8 cellular contexts compared by ENCODE assay signal in genomic region chr15:67240235-67241131, GRCh38. TPM values are rescaled to one million over a fixed set of nuclear protein-coding genes. Genes with fewer than 3 reads are reported as not detected.
DNase-seq lines count a peak whose midpoint lies in the region; ATAC-seq, FAIRE-seq and TF ChIP-seq lines count a peak whose summit lies in the region.

No MANE protein-coding gene starts in this region.

- peak overlapping the region; percentile 71 for H3K4me3 Mint-ChIP-seq in activated T-helper 17 cell treated with anti-CD3 and anti-CD28 coated beads, Interleukin-2, amount 50 U/mL, for 72 hours

- H3K9me3 Mint-ChIP-seq in activated T-helper 17 cell treated with anti-CD3 and anti-CD28 coated beads, Interleukin-2, amount 50 U/mL, for 72 hours = no peaks in the 10 kb centered on the region

- no peak overlapping the region for H3K9ac ChIP-seq in HCT116 (ENCODE audit: low read length)

- H4K20me1 ChIP-seq in HCT116 (ENCODE audit: insufficient read depth) = peaks cover 10% of the 10 kb centered on the region; the same call in 1 of the 2 replicates

- peaks cover 86% of the 10 kb centered on the region for H3K79me2 ChIP-seq in HCT116 (ENCODE audit: insufficient read depth, low read length)

- H3K4me1 ChIP-seq in HCT116 (ENCODE audit: control insufficient read depth in 1 of 2, insufficient read depth in 2 of 2, low read length in 2 of 2) = peaks cover 3 to 10% of the 10 kb centered on the region in 2 experiments; a peak in 3 of 4 replicates
- H3K4me1 ChIP-seq in lower lobe of right lung = peaks cover 28% of the 10 kb centered on the region

- no peaks in the 10 kb centered on the region for H3K27me3 Mint-ChIP-seq in activated T-helper 17 cell treated with anti-CD3 and anti-CD28 coated beads, Interleukin-2, amount 50 U/mL, for 72 hours

- ATAC-seq in HCT116 (peak; percentile 89), lower lobe of right lung (peak; percentile 50 to 55), GM18861 (IDR thresholded peaks at IDR 0.05; ENCODE audit: unreplicated experiment) (no peak)
- peak; percentile 30 for ATAC-seq in activated T-helper 17 cell treated with anti-CD3 and anti-CD28 coated beads, Interleukin-2, amount 50 U/mL, for 72 hours (replicated peaks)

- H3K27me3 ChIP-seq in HCT116 (ENCODE audit: insufficient read depth, low read length) (no peaks in the 10 kb centered on the region), lower lobe of right lung (ENCODE audit: low read depth) (no peaks in the 10 kb centered on the region)

- peak overlapping the region; percentile 30; the same call in 1 of the 2 replicates for H3K4me2 ChIP-seq in HCT116 (ENCODE audit: low read length)

- peak; percentile 52 for TF ChIP-seq CTCF in D721Med (IDR thresholded peaks at IDR 0.05; ENCODE audit: insufficient read depth, missing control alignments)
- peak; percentile 41 to 72 (median 46); a peak in 5 of 6 replicates for TF ChIP-seq CTCF in HCT116 (IDR thresholded peaks at IDR 0.05 in 2 of 3, conservative IDR thresholded peaks at IDR 0.05 in 1 of 3; ENCODE audit: borderline replicate concordance in 1 of 3, insufficient read depth in 1 of 3, low read depth in 2 of 3, low read length in 2 of 3)
- TF ChIP-seq CTCF in lower lobe of right lung (IDR thresholded peaks at IDR 0.05) = peak; percentile 23

- no peaks in the 10 kb centered on the region for H3K9me2 ChIP-seq in HCT116 (ENCODE audit: insufficient read depth)

- H3K4me3 ChIP-seq in HCT116 (replicated peaks in 1 of 2; ENCODE audit: low read depth in 1 of 2, low read length in 2 of 2) (no peak overlapping the region), lower lobe of right lung (no peak overlapping the region)

- intact Hi-C loops in HCT116 (cut with micrococcal nuclease) = loop anchor here (10.0 kb wide), 1 partner anchor 594 kb away; no protein-coding TSS in a partner anchor
- intact Hi-C loops in lower lobe of right lung (cut with DNase I) = no loop called here

- RAD21 ChIA-PET in HCT116 (lab: Charles Lee; ENCODE audit: low non-redundant PET in 1 of 2, low total read pairs in 2 of 2, uncharacterized antibody in 2 of 2, unreplicated experiment in 2 of 2) = interaction anchor here (1.3 kb wide), 2 partner anchors 64 to 294 kb away, joined by 3 to 4 read pairs; no protein-coding TSS in a partner anchor

- peaks cover 35% of the 10 kb centered on the region for H3K4me1 Mint-ChIP-seq in activated T-helper 17 cell treated with anti-CD3 and anti-CD28 coated beads, Interleukin-2, amount 50 U/mL, for 72 hours

- BruUV-seq in HCT116 (replicated peaks; lab: Mats Ljungman, UMichigan) = no TSS peak

- no peaks in the 10 kb centered on the region for H3K9me3 ChIP-seq in HCT116 (ENCODE audit: control insufficient read depth in 1 of 2, insufficient read depth in 1 of 2, low read depth in 1 of 2, low read length in 2 of 2)
- no peaks in the 10 kb centered on the region for H3K9me3 ChIP-seq in lower lobe of right lung

- CTCF ChIA-PET in HCT116 (lab: Charles Lee) = interaction anchor here (0.7 to 2.0 kb wide), 7 partner anchors 10 to 116 kb away, joined by 3 to 6 read pairs (median 3); partner anchors contain the start of genes AAGAB and IQCH

- peak; percentile 68 for TF ChIP-seq RAD21 in HCT116 (IDR thresholded peaks at IDR 0.05; ENCODE audit: low read depth)

- H3K27ac Mint-ChIP-seq in activated T-helper 17 cell treated with anti-CD3 and anti-CD28 coated beads, Interleukin-2, amount 50 U/mL, for 72 hours = peak overlapping the region; percentile 89

- FAIRE-seq in D721Med (lab: Jason Lieb, UNC) = no peak

- no peak for TF ChIP-seq POLR2A in HCT116 (IDR thresholded peaks at IDR 0.05; ENCODE audit: borderline replicate concordance, extremely low read depth, insufficient read depth, insufficient read length)

- H3K36me3 Mint-ChIP-seq in activated T-helper 17 cell treated with anti-CD3 and anti-CD28 coated beads, Interleukin-2, amount 50 U/mL, for 72 hours (ENCODE audit: low read depth) = peaks cover 19% of the 10 kb centered on the region

- no peak overlapping the region for H2AFZ ChIP-seq in HCT116 (ENCODE audit: low read depth, low read length, poor library complexity, severe bottlenecking)

- H3K36me3 ChIP-seq in HCT116 (ENCODE audit: control insufficient read depth in 1 of 2, insufficient read depth in 2 of 2, low read length in 2 of 2) (no peaks in the 10 kb centered on the region), lower lobe of right lung (peaks cover 9% of the 10 kb centered on the region)

- POLR2A ChIA-PET in HCT116 (lab: Charles Lee) = no interaction called here

- DNase-seq in D721Med (ENCODE audit: insufficient read length, low spot score) = no peak
- peak; percentile 21 for DNase-seq in HCT116 (ENCODE audit: low read depth, low spot score)
- peak; percentile 41 for DNase-seq in NCI-H345 (lab: John Stamatoyannopoulos, UW)
- no peak for DNase-seq in lower lobe of right lung
- DNase-seq in HuH-7.5 (ENCODE audit: low spot score) = no peak
- DNase-seq in UCSD-AML1 (lab: John Stamatoyannopoulos, UW; ENCODE audit: unreplicated experiment) = no peak

- H3K27ac ChIP-seq in HCT116 (ENCODE audit: low read depth, low read length) = no peak overlapping the region
- no peak overlapping the region for H3K27ac ChIP-seq in lower lobe of right lung

TF ChIP-seq in HCT116, 20 proteins besides CTCF, POLR2A, EP300 and RAD21:
- no peak for TF ChIP-seq REST (IDR thresholded peaks at IDR 0.05; ENCODE audit: low read depth)
- no peak for TF ChIP-seq CBX3 (IDR thresholded peaks at IDR 0.05; ENCODE audit: low read depth)
- no peak for TF ChIP-seq ZNF274 (IDR thresholded peaks at IDR 0.05; ENCODE audit: low read depth, low read length)
- no peak for TF ChIP-seq SP1 (IDR thresholded peaks at IDR 0.05; ENCODE audit: low read depth)
- no peak for TF ChIP-seq EZH2phosphoT487 (IDR thresholded peaks at IDR 0.05; ENCODE audit: borderline replicate concordance)
- TF ChIP-seq FOSL1 (IDR thresholded peaks at IDR 0.05; ENCODE audit: low read depth) = no peak
- TF ChIP-seq CEBPB (IDR thresholded peaks at IDR 0.05; ENCODE audit: low read depth) = no peak
- TF ChIP-seq JUND (IDR thresholded peaks at IDR 0.05) = no peak

RNA-seq across cellular contexts. Expression of gene AAGAB, which starts 14.0 kb away (rescaled TPM):
- total RNA-seq in HCT116 (2021; ENCODE audit: unreplicated experiment) = 52.0 TPM
- 40.0 and 42.4 TPM in 2 replicates for polyA plus RNA-seq in HCT116 (2012)
- total RNA-seq in activated T-helper 17 cell treated with anti-CD3 and anti-CD28 coated beads, Interleukin-2, amount 50 U/mL, for 72 hours = 10 to 100 TPM; 32.8 to 52.0 TPM
- total RNA-seq in lower lobe of right lung = 24.9 TPM

RNA-seq across cellular contexts. Expression of gene IQCH, which starts 14.1 kb away (rescaled TPM):
- total RNA-seq in HCT116 (2021; ENCODE audit: unreplicated experiment) (4.6 TPM), lower lobe of right lung (2.3 TPM)
- 3.3 and 5.3 TPM in 2 replicates for polyA plus RNA-seq in HCT116 (2012)
- total RNA-seq in activated T-helper 17 cell treated with anti-CD3 and anti-CD28 coated beads, Interleukin-2, amount 50 U/mL, for 72 hours = under 1 TPM; 0.77 to 0.89 TPM

Comparison
In these comparisons a context has a peak if more than half of its experiments do, and no peak if none do; other contexts are left out.
1. DNase-seq: peak in HCT116 (single experiment) and NCI-H345 (single experiment); none in D721Med (single experiment), lower lobe of right lung (single experiment), HuH-7.5 (single experiment) and UCSD-AML1 (single experiment).
2. Peak in every context shown above with its lines, with median percentiles within 50 percentile points of each other: CTCF ChIP-seq.